In genomic region chr3:99704417-99704816, GRCh38 we compare ENCODE assay signal across 17 cellular contexts.
A peak's percentile ranks its signal among the peaks of the same experiment; 100 is the strongest.
DNase-seq lines count a peak whose midpoint lies in the region; ATAC-seq, FAIRE-seq and TF ChIP-seq lines count a peak whose summit lies in the region.
"Had no signal": no experiment of that assay in that cellular context is flagged by ENCODE, and none has a peak within 500 bp of the region (broad histone marks: within the 10 kb centered on the region; RNA-seq: fewer than 3 reads in every experiment).

No MANE protein-coding gene starts in this region.

- 9% methylated on average over 2 of the region's 2 CpGs for WGBS in SK-N-SH (ENCODE audit: low lambda C conversion rate)
- WGBS in H1 (ENCODE audit: extremely low coverage in 1 of 2, insufficient coverage in 1 of 2, insufficient read length in 1 of 2, insufficient replicate concordance in 2 of 2, low coverage in 1 of 2, low lambda C conversion rate in 2 of 2, missing lambda C conversion rate in 1 of 2), 2 experiments, result 67% methylated on average over 2 of the region's 2 CpGs; no CpG with 5 or more reads in 1 of the 2 experiments
- 67% methylated on average over 2 of the region's 2 CpGs for WGBS in mesenchymal stem cell

- H4K20me1 ChIP-seq in SK-N-SH (ENCODE audit: insufficient read depth) (no peaks in the 10 kb centered on the region), H1 (replicated peaks in 1 of 2; ENCODE audit: control insufficient read depth in 1 of 2, insufficient read depth in 2 of 2, low read length in 2 of 2) (no peaks in the 10 kb centered on the region)

- H3K79me1 ChIP-seq in H1 (ENCODE audit: low read depth, low read length), result no peaks in the 10 kb centered on the region
- H3K79me1 ChIP-seq in mesenchymal stem cell (replicated peaks; ENCODE audit: low read length, poor library complexity, severe bottlenecking), result peaks cover 6% of the 10 kb centered on the region

- H3K4me1 ChIP-seq in SK-N-SH (ENCODE audit: control insufficient read depth in 1 of 2, insufficient read depth in 2 of 2, low read depth in 1 of 2, low read length in 1 of 2), result no peaks in the 10 kb centered on the region; a peak in 2 of 4 replicates
- no peaks in the 10 kb centered on the region for H3K4me1 ChIP-seq in H1 (replicated peaks in 1 of 4; ENCODE audit: control insufficient read depth in 3 of 4, insufficient read depth in 4 of 4, low read length in 3 of 4)
- H3K4me1 ChIP-seq in mesenchymal stem cell (ENCODE audit: control insufficient read depth, insufficient read depth, low read depth, low read length), result peaks cover 9% of the 10 kb centered on the region

- H4K8ac ChIP-seq in H1 (ENCODE audit: extremely low read depth, insufficient read depth, low read length) (no peak overlapping the region), mesenchymal stem cell (ENCODE audit: low read length) (no peak overlapping the region)

- H2BK5ac ChIP-seq in H1 (ENCODE audit: low read depth, low read length) (no peak overlapping the region), mesenchymal stem cell (ENCODE audit: low read depth, low read length, poor library complexity, severe bottlenecking) (no peak overlapping the region)

- H3K4me2 ChIP-seq in SK-N-SH (no peak overlapping the region), H1 (ENCODE audit: insufficient read depth in 1 of 2, low read depth in 2 of 2, low read length in 2 of 2) (no peak overlapping the region), mesenchymal stem cell (ENCODE audit: low read length, poor library complexity, severe bottlenecking) (no peak overlapping the region)

- 0 out of 2 replicates have a peak, but pooled peaks have one; percentile 13 for TF ChIP-seq CTCF in SK-N-SH (IDR thresholded peaks at IDR 0.05)
- TF ChIP-seq CTCF in H1 (IDR thresholded peaks at IDR 0.05; ENCODE audit: control extremely low read depth in 1 of 3, insufficient read depth in 1 of 3, low read depth in 1 of 3, low read length in 3 of 3), result no peak
- peak; percentile 27 for TF ChIP-seq CTCF in retinal pigment epithelial cell (conservative IDR thresholded peaks at IDR 0.05; ENCODE audit: low read depth, low read length)

- H2BK120ac ChIP-seq in H1 (replicated peaks; ENCODE audit: low read depth, low read length), result no peak overlapping the region
- no peak overlapping the region for H2BK120ac ChIP-seq in mesenchymal stem cell (ENCODE audit: low read depth, low read length)

- DNase-seq in SK-N-SH, result no peak
- DNase-seq in H1 (ENCODE audit: low read depth in 1 of 2, low spot score in 2 of 2), result no peak
- no peak for DNase-seq in mesenchymal stem cell
- DNase-seq in retinal pigment epithelial cell (ENCODE audit: low read depth), result no peak
- no peak for DNase-seq in AG08396 (ENCODE audit: low spot score)
- no peak for DNase-seq in activated CD8-positive, alpha-beta memory T cell treated with anti-CD3 and anti-CD28 coated beads for 24 hours
- DNase-seq: BE2C; CD4-positive, alpha-beta memory T cell; DMS153; DMS79 treated with DMSO at 0.1 percent for 48 hours; EL had no signal

- H3K9me3 ChIP-seq in SK-N-SH (no peaks in the 10 kb centered on the region), H1 (ENCODE audit: insufficient read depth in 2 of 2, low read depth in 1 of 2, low read length in 1 of 2) (no peaks in the 10 kb centered on the region), mesenchymal stem cell (ENCODE audit: control insufficient read depth, low read length) (no peaks in the 10 kb centered on the region)
- H3K9me3 ChIP-seq: BE2C had no signal

- no peak for TF ChIP-seq POLR2A in H1 (IDR thresholded peaks at IDR 0.05; ENCODE audit: control extremely low read depth in 1 of 2, low read depth in 2 of 2, low read length in 2 of 2)

- ATAC-seq in GM18868 (IDR thresholded peaks at IDR 0.05; ENCODE audit: unreplicated experiment) (no peak), GM18870 (IDR thresholded peaks at IDR 0.05; ENCODE audit: unreplicated experiment) (no peak)

- H3K14ac ChIP-seq in H1 (ENCODE audit: insufficient read length), result no peak overlapping the region
- H3K14ac ChIP-seq in mesenchymal stem cell (ENCODE audit: low read length in 2 of 2), result no peak overlapping the region

- no peaks in the 10 kb centered on the region for H3K23me2 ChIP-seq in H1 (ENCODE audit: low read depth, low read length)

- POLR2A ChIA-PET in SK-N-SH (lab: Yijun Ruan, JAX), result no interaction called here
- POLR2A ChIA-PET in H1 (lab: Charles Lee; ENCODE audit: partially characterized antibody), result no interaction called here

- H2BK12ac ChIP-seq in H1 (ENCODE audit: low read depth, low read length) (no peak overlapping the region), mesenchymal stem cell (ENCODE audit: low read length in 2 of 2) (no peak overlapping the region)

- no peak overlapping the region for H2AFZ ChIP-seq in SK-N-SH (ENCODE audit: low read depth)
- H2AFZ ChIP-seq in H1 (ENCODE audit: low read length), result peak overlapping the region; percentile 72; the same call in 1 of the 2 replicates
- H2AFZ ChIP-seq in mesenchymal stem cell (ENCODE audit: low read depth, low read length), result no peak overlapping the region

- H3K56ac ChIP-seq in H1 (replicated peaks; ENCODE audit: insufficient read length, low read depth, low read length), result no peak overlapping the region

- H3K27me3 ChIP-seq in SK-N-SH (ENCODE audit: insufficient read depth) (no peaks in the 10 kb centered on the region; the same call in 1 of the 2 replicates), H1 (replicated peaks in 1 of 4; ENCODE audit: control insufficient read depth in 3 of 4, extremely low read depth in 1 of 4, insufficient read depth in 3 of 4, low read length in 3 of 4) (no peaks in the 10 kb centered on the region), mesenchymal stem cell (ENCODE audit: control insufficient read depth in 1 of 2, insufficient read depth in 1 of 2, low read length in 2 of 2) (no peaks in the 10 kb centered on the region)

- H4K5ac ChIP-seq in H1 (ENCODE audit: insufficient read length, low read depth, low read length), result no peak overlapping the region

- no peak overlapping the region for H2BK15ac ChIP-seq in H1 (ENCODE audit: low read length)
- H2BK15ac ChIP-seq in mesenchymal stem cell (ENCODE audit: low read depth, poor library complexity, severe bottlenecking), result no peak overlapping the region

- H3K9me2 ChIP-seq in SK-N-SH, result no peaks in the 10 kb centered on the region

- H3K4me3 ChIP-seq in SK-N-SH (ENCODE audit: low read depth in 2 of 2, low read length in 1 of 2) (no peak overlapping the region), H1 (ENCODE audit: extremely low read depth in 1 of 4, insufficient read depth in 2 of 4, low read depth in 3 of 4, low read length in 4 of 4) (no peak overlapping the region), mesenchymal stem cell (ENCODE audit: insufficient read depth in 1 of 2, low read depth in 1 of 2, low read length in 2 of 2) (no peak overlapping the region), retinal pigment epithelial cell (ENCODE audit: low read length) (no peak overlapping the region)

- no peak overlapping the region for H3K9ac ChIP-seq in SK-N-SH
- H3K9ac ChIP-seq in H1 (replicated peaks in 1 of 4; ENCODE audit: extremely low read depth in 1 of 4, low read depth in 3 of 4, low read length in 3 of 4), result no peak overlapping the region
- no peak overlapping the region for H3K9ac ChIP-seq in mesenchymal stem cell (ENCODE audit: low read length)

- H3K18ac ChIP-seq in H1 (ENCODE audit: extremely low read depth, low read length) (no peak overlapping the region), mesenchymal stem cell (ENCODE audit: low read depth in 1 of 2, low read length in 2 of 2) (no peak overlapping the region)

- no peak for TF ChIP-seq EP300 in SK-N-SH (IDR thresholded peaks at IDR 0.05; ENCODE audit: borderline replicate concordance in 1 of 2, low read depth in 1 of 2, low read length in 1 of 2)
- no peak for TF ChIP-seq EP300 in H1 (IDR thresholded peaks at IDR 0.05; ENCODE audit: borderline replicate concordance in 1 of 2, low read depth in 2 of 2, low read length in 2 of 2)

- no peak overlapping the region for H2BK20ac ChIP-seq in H1 (ENCODE audit: low read length)

- no peaks in the 10 kb centered on the region for H3K79me2 ChIP-seq in SK-N-SH (ENCODE audit: insufficient read depth)
- no peaks in the 10 kb centered on the region for H3K79me2 ChIP-seq in H1 (ENCODE audit: control insufficient read depth in 1 of 2, insufficient read depth in 2 of 2, low read length in 2 of 2)

- CTCF ChIA-PET in SK-N-SH (lab: Yijun Ruan, JAX) (no interaction called here), H1 (lab: Charles Lee; ENCODE audit: partially characterized antibody) (interaction anchor here (0.6 to 1.6 kb wide), 5 partner anchors 47 to 1727 kb away, joined by 3 to 5 read pairs (median 4); partner anchors contain the start of gene TBC1D23)

- no peaks in the 10 kb centered on the region for H3F3A ChIP-seq in SK-N-SH (replicated peaks; ENCODE audit: insufficient read depth)

- H2AK5ac ChIP-seq in H1 (ENCODE audit: low read depth, low read length), result no peak overlapping the region
- no peak overlapping the region for H2AK5ac ChIP-seq in mesenchymal stem cell (ENCODE audit: low read length, severe bottlenecking)

- H4K91ac ChIP-seq in H1 (replicated peaks; ENCODE audit: insufficient read length, low read length) (no peak overlapping the region), mesenchymal stem cell (ENCODE audit: low read length) (no peak overlapping the region)

- TF ChIP-seq RAD21 in SK-N-SH (IDR thresholded peaks at IDR 0.05; ENCODE audit: low read length) (no peak), H1 (IDR thresholded peaks at IDR 0.05 in 1 of 2, conservative IDR thresholded peaks at IDR 0.05 in 1 of 2; ENCODE audit: low read depth in 2 of 2, low read length in 2 of 2) (no peak)

- H3K23ac ChIP-seq in H1 (ENCODE audit: insufficient read length) (no peak overlapping the region), mesenchymal stem cell (ENCODE audit: low read length in 2 of 2) (no peak overlapping the region)

- H3K27ac ChIP-seq in SK-N-SH (ENCODE audit: low read depth in 2 of 2, low read length in 1 of 2) (no peak overlapping the region), H1 (ENCODE audit: low read depth, low read length) (no peak overlapping the region), mesenchymal stem cell (ENCODE audit: low read length, poor library complexity, severe bottlenecking) (peak overlapping the region; percentile 25)
- H3K27ac ChIP-seq: C4-2B had no signal

- no peak for FAIRE-seq in H1 (lab: Jason Lieb, UNC)
- FAIRE-seq: D721Med, GM12891, H54 had no signal

- H3K36me3 ChIP-seq in SK-N-SH (replicated peaks in 1 of 2; ENCODE audit: control insufficient read depth in 1 of 2, insufficient read depth in 2 of 2, low read length in 1 of 2) (no peaks in the 10 kb centered on the region), H1 (ENCODE audit: control insufficient read depth in 2 of 4, insufficient read depth in 4 of 4, low read length in 3 of 4) (no peaks in the 10 kb centered on the region), mesenchymal stem cell (ENCODE audit: control insufficient read depth in 1 of 2, insufficient read depth in 2 of 2, low read depth in 1 of 2, low read length in 2 of 2) (peaks cover 0 to 12% of the 10 kb centered on the region in 2 experiments)
- H3K36me3 ChIP-seq: BE2C had no signal

- no peak overlapping the region for H3K4ac ChIP-seq in H1 (replicated peaks; ENCODE audit: insufficient read length, low read depth, low read length)
- no peak overlapping the region for H3K4ac ChIP-seq in mesenchymal stem cell (ENCODE audit: low read depth in 1 of 2, low read length in 2 of 2)

TF ChIP-seq in SK-N-SH, 30 proteins besides CTCF, POLR2A, EP300 and RAD21 (continues in another document):
- no peak for TF ChIP-seq RCOR1 (IDR thresholded peaks at IDR 0.05; ENCODE audit: low read length)

Comparison
In these comparisons a context has a peak if more than half of its experiments do, and no peak if none do; other contexts are left out.
1. CTCF ChIP-seq: peak in SK-N-SH (single experiment) and retinal pigment epithelial cell (single experiment); none in H1 (0 of 3).
2. Of the 17 proteins assayed by ChIP-seq in both H1 and SK-N-SH: peak only in H1: none; only in SK-N-SH: CTCF; in both: none; in neither: 16.